ENCODE assay signal across 8 cellular contexts in genomic region chr11:73384871-73385692, GRCh38. TPM values are rescaled to one million over a fixed set of nuclear protein-coding genes. Genes with fewer than 3 reads are reported as not detected.
A peak's percentile ranks its signal among the peaks of the same experiment; 100 is the strongest.
DNase-seq lines count a peak whose midpoint lies in the region; ATAC-seq and TF ChIP-seq lines count a peak whose summit lies in the region.

No MANE protein-coding gene starts in this region.

- H3K9me3 Mint-ChIP-seq in natural killer cell treated with Interleukin-12 subunit alpha and Interleukin-12 subunit beta and Interleukin-15 and Interleukin-18, amount 100 ng/mL, for 72 hours, result no peaks in the 10 kb centered on the region

- peak overlapping the region; percentile 14 to 79 for H3K27ac ChIP-seq in coronary artery

- H3K4me3 ChIP-seq in GM08714 (ENCODE audit: low read length) (peak overlapping the region; percentile 3; the same call in 1 of the 2 replicates), coronary artery (no peak overlapping the region)

- peak overlapping the region; percentile 30 for H3K4me3 Mint-ChIP-seq in natural killer cell treated with Interleukin-12 subunit alpha and Interleukin-12 subunit beta and Interleukin-15 and Interleukin-18, amount 100 ng/mL, for 72 hours

- H3K27me3 Mint-ChIP-seq in natural killer cell treated with Interleukin-12 subunit alpha and Interleukin-12 subunit beta and Interleukin-15 and Interleukin-18, amount 100 ng/mL, for 72 hours, result no peaks in the 10 kb centered on the region

- peak overlapping the region; percentile 54 to 70 for H3K27ac Mint-ChIP-seq in natural killer cell treated with Interleukin-12 subunit alpha and Interleukin-12 subunit beta and Interleukin-15 and Interleukin-18, amount 100 ng/mL, for 72 hours

- no peak for TF ChIP-seq CTCF in coronary artery (IDR thresholded peaks at IDR 0.05)

- DNase-seq in NOMO-1 (lab: John Stamatoyannopoulos, UW; ENCODE audit: unreplicated experiment in 2 of 2) (peak; percentile 93 to 97), coronary artery (ENCODE audit: low spot score) (no peak), middle frontal gyrus (ENCODE audit: extremely low spot score, low spot score) (no peak), occipital lobe (lab: John Stamatoyannopoulos, UW) (no peak)
- DNase-seq in natural killer cell treated with Interleukin-12 subunit alpha and Interleukin-12 subunit beta and Interleukin-15 and Interleukin-18, amount 100 ng/mL, for 72 hours (ENCODE audit: low spot score), result no peak

- peaks cover 26 to 52% of the 10 kb centered on the region in 2 donors for H3K4me1 Mint-ChIP-seq in natural killer cell treated with Interleukin-12 subunit alpha and Interleukin-12 subunit beta and Interleukin-15 and Interleukin-18, amount 100 ng/mL, for 72 hours (ENCODE audit: low read depth in 2 of 2)

- ATAC-seq in GM21528 (IDR thresholded peaks at IDR 0.05; ENCODE audit: low FRiP score, unreplicated experiment), result peak; percentile 42
- ATAC-seq in natural killer cell treated with Interleukin-12 subunit alpha and Interleukin-12 subunit beta and Interleukin-15 and Interleukin-18, amount 100 ng/mL, for 72 hours, result peak; percentile 8 to 66
- no peak for ATAC-seq in HG03095 (IDR thresholded peaks at IDR 0.05; ENCODE audit: unreplicated experiment)

- no peaks in the 10 kb centered on the region for H3K36me3 Mint-ChIP-seq in natural killer cell treated with Interleukin-12 subunit alpha and Interleukin-12 subunit beta and Interleukin-15 and Interleukin-18, amount 100 ng/mL, for 72 hours

RNA-seq across cellular contexts. Expression of gene RELT, which starts 8.9 kb away (rescaled TPM):
- 10 to 100 TPM; 46.5 to 58.0 TPM for total RNA-seq in natural killer cell treated with Interleukin-12 subunit alpha and Interleukin-12 subunit beta and Interleukin-15 and Interleukin-18, amount 100 ng/mL, for 72 hours
- total RNA-seq in occipital lobe, result 1.6 TPM

Comparison
In these comparisons a context has a peak if more than half of its experiments do, and no peak if none do; other contexts are left out.
1. DNase-seq: peak in NOMO-1 (2 of 2); none in coronary artery (single experiment), natural killer cell treated with Interleukin-12 subunit alpha and Interleukin-12 subunit beta and Interleukin-15 and Interleukin-18, amount 100 ng/mL, for 72 hours (single experiment), middle frontal gyrus (single experiment) and occipital lobe (single experiment).
2. RNA of gene RELT, which starts 8.9 kb away (total RNA-seq): 46.5 to 58.0 TPM in natural killer cell treated with Interleukin-12 subunit alpha and Interleukin-12 subunit beta and Interleukin-15 and Interleukin-18, amount 100 ng/mL, for 72 hours; 1.6 TPM in occipital lobe (single experiment); every median in the first group is over 10 times any median in the second.